18 cellular contexts compared by ENCODE assay signal in the genomic region with DNA sequence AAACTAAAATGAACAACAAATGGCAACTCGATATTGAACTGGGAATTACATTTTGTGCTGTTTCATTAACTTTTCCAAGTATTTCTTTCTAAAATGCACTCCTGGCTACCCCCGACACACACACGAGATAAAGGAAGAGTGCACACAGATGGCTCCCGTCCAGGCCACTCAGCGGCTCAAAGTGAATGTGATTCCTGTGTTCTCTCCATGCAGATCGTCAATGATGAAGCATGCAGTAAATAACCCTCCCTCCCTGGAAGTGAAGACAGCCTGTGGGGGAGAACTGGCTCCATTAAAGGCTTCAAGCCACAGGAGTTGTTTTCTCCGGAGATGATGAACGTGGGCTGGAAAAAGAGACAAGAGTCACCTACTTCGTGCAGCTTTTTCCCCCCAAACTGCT. TPM values are rescaled to one million over a fixed set of nuclear protein-coding genes. Genes with fewer than 3 reads are reported as not detected.
DNase-seq lines count a peak whose midpoint lies in the region; ATAC-seq and TF ChIP-seq lines count a peak whose summit lies in the region.
"Had no signal": no experiment of that assay in that cellular context is flagged by ENCODE, and none has a peak within 500 bp of the region (broad histone marks: within the 10 kb centered on the region; RNA-seq: fewer than 3 reads in every experiment).

No MANE protein-coding gene starts in this region.

- no peak for TF ChIP-seq CTCF in fibroblast of lung (conservative IDR thresholded peaks at IDR 0.05 in 1 of 2, IDR thresholded peaks at IDR 0.05 in 1 of 2; ENCODE audit: low read depth in 1 of 2, low read length in 2 of 2)

- no peak overlapping the region for H3K4me3 Mint-ChIP-seq in T-helper 1 cell treated with Interleukin-12 subunit alpha and Interleukin-12 subunit beta and Interleukin-4 antibody, amounts not matched to agents 30 μg/mL and 1 μg/mL, for 36 hours
- H3K4me3 Mint-ChIP-seq in stimulated activated naive B cell treated with anti-CD40 and anti-IgM and Interleukin-4, amounts not matched to agents 10 μg/mL and 1 μg/mL and 100 μg/mL, for 72 hours: no peak overlapping the region
- H3K4me3 Mint-ChIP-seq: activated naive CD4-positive, alpha-beta T cell treated with anti-CD3 and anti-CD28 coated beads, Interleukin-2, amount 50 U/mL, for 24 hours; mesothelial cell of epicardium had no signal

- H3K27ac ChIP-seq in fibroblast of lung (ENCODE audit: insufficient read depth, low read length): no peak overlapping the region
- H3K27ac ChIP-seq: spleen had no signal

- no peaks in the 10 kb centered on the region for H3K79me2 ChIP-seq in fibroblast of lung (ENCODE audit: control insufficient read depth, insufficient read depth, low read length)

- no peaks in the 10 kb centered on the region for H3K9me3 ChIP-seq in fibroblast of lung (ENCODE audit: control insufficient read depth, insufficient read depth, low read depth, low read length)
- H3K9me3 ChIP-seq: MG63, spleen had no signal

- peaks cover 38% of the 10 kb centered on the region for H3K27me3 Mint-ChIP-seq in T-helper 1 cell treated with Interleukin-12 subunit alpha and Interleukin-12 subunit beta and Interleukin-4 antibody, amounts not matched to agents 30 μg/mL and 1 μg/mL, for 36 hours (ENCODE audit: low read depth)
- no peaks in the 10 kb centered on the region for H3K27me3 Mint-ChIP-seq in stimulated activated naive B cell treated with anti-CD40 and anti-IgM and Interleukin-4, amounts not matched to agents 10 μg/mL and 1 μg/mL and 100 μg/mL, for 72 hours

- H4K20me1 ChIP-seq in fibroblast of lung (ENCODE audit: control insufficient read depth, extremely low read depth, insufficient read depth, low read length): no peaks in the 10 kb centered on the region

- no peak overlapping the region for H3K9ac ChIP-seq in fibroblast of lung (ENCODE audit: insufficient read depth, low read length)

- no peaks in the 10 kb centered on the region for H3K27me3 ChIP-seq in fibroblast of lung (ENCODE audit: control insufficient read depth, insufficient read depth, low read length)
- H3K27me3 ChIP-seq: MG63, spleen had no signal

- H3K4me2 ChIP-seq in fibroblast of lung (ENCODE audit: extremely low read depth, insufficient read depth, low read length): no peak overlapping the region

- H3K4me3 ChIP-seq in fibroblast of lung (replicated peaks in 1 of 4; ENCODE audit: control extremely low read depth in 1 of 4, insufficient read depth in 1 of 4, low read depth in 3 of 4, low read length in 4 of 4): no peak overlapping the region
- H3K4me3 ChIP-seq: MG63, spleen had no signal

- peak overlapping the region; percentile 29 for H3K27ac Mint-ChIP-seq in T-helper 1 cell treated with Interleukin-12 subunit alpha and Interleukin-12 subunit beta and Interleukin-4 antibody, amounts not matched to agents 30 μg/mL and 1 μg/mL, for 36 hours
- no peak overlapping the region for H3K27ac Mint-ChIP-seq in stimulated activated naive B cell treated with anti-CD40 and anti-IgM and Interleukin-4, amounts not matched to agents 10 μg/mL and 1 μg/mL and 100 μg/mL, for 72 hours
- H3K27ac Mint-ChIP-seq: activated naive CD4-positive, alpha-beta T cell treated with anti-CD3 and anti-CD28 coated beads, Interleukin-2, amount 50 U/mL, for 24 hours; mesothelial cell of epicardium had no signal

- H3K9me3 Mint-ChIP-seq in T-helper 1 cell treated with Interleukin-12 subunit alpha and Interleukin-12 subunit beta and Interleukin-4 antibody, amounts not matched to agents 30 μg/mL and 1 μg/mL, for 36 hours: no peaks in the 10 kb centered on the region
- H3K9me3 Mint-ChIP-seq in stimulated activated naive B cell treated with anti-CD40 and anti-IgM and Interleukin-4, amounts not matched to agents 10 μg/mL and 1 μg/mL and 100 μg/mL, for 72 hours: no peaks in the 10 kb centered on the region
- H3K9me3 Mint-ChIP-seq: activated naive CD4-positive, alpha-beta T cell treated with anti-CD3 and anti-CD28 coated beads, Interleukin-2, amount 50 U/mL, for 24 hours; mesothelial cell of epicardium had no signal

- H2AFZ ChIP-seq in fibroblast of lung (ENCODE audit: low read length): no peak overlapping the region

- ATAC-seq in stimulated activated naive B cell treated with anti-CD40 and anti-IgM and Interleukin-4, amounts not matched to agents 10 μg/mL and 1 μg/mL and 100 μg/mL, for 72 hours (replicated peaks): no peak
- no peak for ATAC-seq in GM21529 (IDR thresholded peaks at IDR 0.05; ENCODE audit: unreplicated experiment)

- DNase-seq in T-helper 1 cell: no peak
- DNase-seq in fibroblast of lung (ENCODE audit: low read depth in 2 of 2): peak; percentile 11 to 30
- DNase-seq in left kidney (ENCODE audit: low read depth, low spot score): peak; percentile 89
- DNase-seq in stimulated activated naive B cell treated with anti-CD40 and anti-IgM and Interleukin-4, amounts not matched to agents 10 μg/mL and 1 μg/mL and 100 μg/mL, for 72 hours: no peak
- no peak for DNase-seq in MV-4-11 (lab: John Stamatoyannopoulos, UW)
- no peak for DNase-seq in NOMO-1 treated with dmso at 0.1 percent for 144 hours (lab: John Stamatoyannopoulos, UW; ENCODE audit: unreplicated experiment)
- DNase-seq: activated CD4-positive, alpha-beta T cell treated with anti-CD3 and anti-CD28 coated beads for 1 hour; foreskin melanocyte; MG63; NCI-H1436; NCI-H524; spleen; stimulated activated CD4-positive, alpha-beta T cell treated with anti-CD3 and anti-CD28 coated beads, Interleukin-4, amount 100 ng/mL, for 24 hours had no signal

- no peaks in the 10 kb centered on the region for H3K36me3 Mint-ChIP-seq in T-helper 1 cell treated with Interleukin-12 subunit alpha and Interleukin-12 subunit beta and Interleukin-4 antibody, amounts not matched to agents 30 μg/mL and 1 μg/mL, for 36 hours (ENCODE audit: low read depth)
- H3K36me3 Mint-ChIP-seq in stimulated activated naive B cell treated with anti-CD40 and anti-IgM and Interleukin-4, amounts not matched to agents 10 μg/mL and 1 μg/mL and 100 μg/mL, for 72 hours: no peaks in the 10 kb centered on the region
- H3K36me3 Mint-ChIP-seq: activated naive CD4-positive, alpha-beta T cell treated with anti-CD3 and anti-CD28 coated beads, Interleukin-2, amount 50 U/mL, for 24 hours; mesothelial cell of epicardium had no signal

- no peaks in the 10 kb centered on the region for H3K4me1 ChIP-seq in fibroblast of lung (ENCODE audit: control insufficient read depth, extremely low read depth, insufficient read depth, low read length)

- no peaks in the 10 kb centered on the region for H3K36me3 ChIP-seq in fibroblast of lung (ENCODE audit: control insufficient read depth, insufficient read depth, low read length)
- H3K36me3 ChIP-seq: MG63, spleen had no signal

- H3K4me1 Mint-ChIP-seq in T-helper 1 cell treated with Interleukin-12 subunit alpha and Interleukin-12 subunit beta and Interleukin-4 antibody, amounts not matched to agents 30 μg/mL and 1 μg/mL, for 36 hours (ENCODE audit: low read depth): peaks cover 28% of the 10 kb centered on the region
- H3K4me1 Mint-ChIP-seq in stimulated activated naive B cell treated with anti-CD40 and anti-IgM and Interleukin-4, amounts not matched to agents 10 μg/mL and 1 μg/mL and 100 μg/mL, for 72 hours: peaks cover 34 to 51% of the 10 kb centered on the region in 2 donors

RNA-seq across cellular contexts. Expression of a gene that starts 21.4 kb away (rescaled TPM):
- not detected in 2 replicates for total RNA-seq in fibroblast of lung
- polyA plus RNA-seq in fibroblast of lung: not detected in 2 replicates
- polyA plus RNA-seq in fibroblast of lung (2012): not detected in 2 replicates
- not detected in 2 replicates for polyA minus RNA-seq in fibroblast of lung (ENCODE audit: low replicate concordance)
- polyA plus RNA-seq: neural cell had no signal

Comparison
In these comparisons a context has a peak if more than half of its experiments do, and no peak if none do; other contexts are left out.
1. DNase-seq: peak in fibroblast of lung (2 of 2) and left kidney (single experiment); none in T-helper 1 cell (0 of 5), stimulated activated naive B cell treated with anti-CD40 and anti-IgM and Interleukin-4, amounts not matched to agents 10 μg/mL and 1 μg/mL and 100 μg/mL, for 72 hours (single experiment), MV-4-11 (single experiment) and NOMO-1 treated with dmso at 0.1 percent for 144 hours (single experiment).